ENCODE assay signal across 9 cellular contexts in genomic region chr10:23316406-23316805, GRCh38. TPM values are rescaled to one million over a fixed set of nuclear protein-coding genes. Genes with fewer than 3 reads are reported as not detected.
"Had no signal": no experiment of that assay in that cellular context is flagged by ENCODE, and none has a peak within 500 bp of the region (broad histone marks: within the 10 kb centered on the region; RNA-seq: fewer than 3 reads in every experiment).

No MANE protein-coding gene starts in this region.

- H3K27ac ChIP-seq: HL-60 had no signal

- H3K36me3 ChIP-seq: HAP-1 had no signal

- H3K36me3 Mint-ChIP-seq: IgD-negative memory B cell had no signal

- H3K4me1 ChIP-seq: HAP-1 had no signal

- H3K27ac Mint-ChIP-seq: GM23338, HFFc6 had no signal

- H3K9me3 Mint-ChIP-seq: HFFc6 had no signal

- H3K9me3 ChIP-seq: HAP-1 had no signal

- H3K4me3 Mint-ChIP-seq: GM23338, HFFc6, IgD-negative memory B cell had no signal

- H3K4me3 ChIP-seq: GM23338, HAP-1 had no signal

- ATAC-seq: GM23338, HCT116, HepG2 had no signal

- H3K4me1 Mint-ChIP-seq: GM23338 had no signal

- DNase-seq: H7, HFFc6 had no signal

RNA-seq across cellular contexts. Expression of gene C10orf67, which starts 28.2 kb away (rescaled TPM):
- total RNA-seq: GM23338, H4, H7, HepG2 had no signal
